ENCODE assay signal across 8 cellular contexts in the genomic region with DNA sequence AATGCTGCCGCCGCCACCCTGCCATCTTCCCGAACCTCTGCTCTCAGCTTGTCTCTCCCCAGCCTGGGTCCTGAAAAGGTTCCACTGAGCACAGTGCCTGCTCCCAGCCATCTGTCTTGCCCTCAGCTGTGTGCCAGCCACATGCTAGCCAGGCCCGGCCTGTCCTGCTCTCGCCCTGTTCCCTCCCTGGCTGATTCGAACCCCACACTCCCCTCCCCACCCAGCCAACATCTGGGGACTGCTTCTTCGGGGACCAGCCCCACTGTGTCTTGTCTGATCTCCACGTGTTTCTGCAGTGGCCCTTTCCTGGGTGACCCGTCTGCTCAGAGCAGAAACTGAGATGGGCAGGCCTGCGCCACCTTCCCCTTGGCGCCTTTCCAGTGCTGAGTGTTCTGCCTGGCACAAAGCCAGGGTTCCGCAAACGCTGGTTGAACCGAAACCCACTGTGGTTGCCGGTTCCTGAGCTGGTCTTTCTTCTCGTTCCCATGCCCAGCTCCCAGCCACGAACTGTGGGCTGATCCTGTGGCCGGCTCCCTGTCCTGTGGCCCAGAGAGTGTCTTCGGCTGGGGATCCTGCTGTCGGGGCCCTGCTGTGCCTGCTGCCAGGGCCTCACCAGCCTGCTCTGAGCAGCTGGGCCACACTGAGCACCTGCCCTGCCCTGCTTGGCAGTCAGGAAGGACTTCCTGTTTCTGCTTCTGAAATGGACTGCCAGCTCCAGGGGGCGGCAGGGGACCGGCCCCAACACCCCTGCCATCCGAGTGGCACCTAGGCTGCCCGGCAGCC.
A peak's percentile ranks its signal among the peaks of the same experiment; 100 is the strongest.
DNase-seq lines count a peak whose midpoint lies in the region; ATAC-seq, FAIRE-seq and TF ChIP-seq lines count a peak whose summit lies in the region.

No MANE protein-coding gene starts in this region.

- POLR2A ChIA-PET in GM12878 (lab: Charles Lee), result interaction anchor here (0.5 to 7.4 kb wide), 13 partner anchors 9 to 196 kb away, joined by 4 to 112 read pairs (median 7); partner anchors contain the start of gene KLF13

- no peaks in the 10 kb centered on the region for H3K27me3 ChIP-seq in GM12878 (replicated peaks in 1 of 2; ENCODE audit: control insufficient read depth in 2 of 2, insufficient read depth in 2 of 2, low read length in 1 of 2)
- H3K27me3 ChIP-seq in lung (ENCODE audit: control insufficient read depth, insufficient read depth), result no peaks in the 10 kb centered on the region

- CTCF ChIA-PET in GM12878 (lab: Yijun Ruan, JAX), result interaction anchor here (0.7 to 7.3 kb wide), 19 partner anchors 8 to 225 kb away, joined by 3 to 66 read pairs (median 7); partner anchors contain the start of gene KLF13

- no peak for TF ChIP-seq RAD21 in GM12878 (IDR thresholded peaks at IDR 0.05; ENCODE audit: insufficient read depth, low read depth, low read length)

- peak in 1 of 2 experiments; percentile 48; a peak in 1 of 4 replicates for TF ChIP-seq EP300 in GM12878 (IDR thresholded peaks at IDR 0.05; ENCODE audit: borderline replicate concordance in 1 of 2, control insufficient read depth in 1 of 2, low read depth in 2 of 2, low read length in 2 of 2)

- no TSS peak for BruUV-seq in GM12878 (replicated peaks; lab: Mats Ljungman, UMichigan)

- H3K27ac ChIP-seq in GM12878 (ENCODE audit: control insufficient read depth, insufficient read depth) (peak overlapping the region; percentile 94), lung (ENCODE audit: low read depth in 1 of 2, low read length in 1 of 2) (peak overlapping the region in 1 of 2 donors; percentile 92)

- 1% methylated on average over 24 of the region's 24 CpGs for WGBS in GM12878 (ENCODE audit: insufficient coverage, insufficient replicate concordance, low lambda C conversion rate, missing lambda C conversion rate)
- 20 to 30% methylated on average over 22 to 24 of the region's 24 CpGs for WGBS in lung, 2 donors

- ATAC-seq in GM18511 (IDR thresholded peaks at IDR 0.05; ENCODE audit: unreplicated experiment) (peak; percentile 32), GM12878 (peak; percentile 59), lung (ENCODE audit: insufficient read depth, low FRiP score) (peak; percentile 53), HG03565 (IDR thresholded peaks at IDR 0.05; ENCODE audit: unreplicated experiment) (no peak)

- H3K9me3 ChIP-seq in GM12878 (replicated peaks; ENCODE audit: control insufficient read depth, insufficient read depth, low read length) (no peaks in the 10 kb centered on the region), lung (ENCODE audit: control insufficient read depth in 2 of 2, insufficient read depth in 1 of 2, low read length in 1 of 2) (no peaks in the 10 kb centered on the region)

- H4K20me1 ChIP-seq in GM12878 (ENCODE audit: control insufficient read depth, insufficient read depth), result no peaks in the 10 kb centered on the region

- peak overlapping the region; percentile 49 for H2AFZ ChIP-seq in GM12878 (ENCODE audit: control insufficient read depth, low read depth, low read length)

- H3K4me3 ChIP-seq in GM12878 (peak overlapping the region; percentile 32; the same call in 1 of the 2 replicates), lung (no peak overlapping the region)

- H3K79me2 ChIP-seq in GM12878 (ENCODE audit: control insufficient read depth, insufficient read depth, low read length), result no peaks in the 10 kb centered on the region

- peaks cover 64% of the 10 kb centered on the region for H3K4me1 ChIP-seq in GM12878 (ENCODE audit: control insufficient read depth, insufficient read depth, low read length)
- H3K4me1 ChIP-seq in lung (ENCODE audit: control insufficient read depth in 2 of 2, insufficient read depth in 2 of 2, low read length in 2 of 2), result peaks cover 0 to 19% of the 10 kb centered on the region in 2 donors

- intact Hi-C loops in GM12878 (cut with micrococcal nuclease; ENCODE audit: unreplicated experiment), result loop anchor here (2.0 to 5.0 kb wide), 3 partner anchors 35 to 173 kb away; no protein-coding TSS in a partner anchor

- H3K36me3 ChIP-seq in GM12878 (ENCODE audit: control insufficient read depth in 2 of 2, insufficient read depth in 2 of 2, low read length in 1 of 2), result no peaks in the 10 kb centered on the region
- H3K36me3 ChIP-seq in lung (ENCODE audit: control insufficient read depth in 2 of 2, insufficient read depth in 2 of 2, low read length in 2 of 2), result no peaks in the 10 kb centered on the region

- peak; percentile 35; the same call in 1 of the 2 replicates for TF ChIP-seq POLR2A in GM12878 (IDR thresholded peaks at IDR 0.05; ENCODE audit: low read depth, low read length)

- SMC1A ChIA-PET in GM12878 (lab: Charles Lee; ENCODE audit: uncharacterized antibody, unreplicated experiment), result interaction anchor here (1.0 to 10.4 kb wide), 19 partner anchors 10 to 224 kb away, joined by 3 to 152 read pairs (median 8); partner anchors contain the start of gene KLF13

- in situ Hi-C loops in GM12878 (cut with MboI), result loop anchor here (5.0 to 10.0 kb wide), 2 partner anchors 61 to 223 kb away; partner anchors contain the start of gene KLF13

- TF ChIP-seq CTCF in GM12878 (IDR thresholded peaks at IDR 0.05 in 2 of 3, conservative IDR thresholded peaks at IDR 0.05 in 1 of 3; ENCODE audit: control insufficient read depth in 2 of 3, extremely low read depth in 1 of 3, insufficient read depth in 1 of 3, low read depth in 3 of 3, low read length in 3 of 3), result 0 out of 6 replicates have a peak, but pooled peaks of 2 of the 3 experiments have one; percentile 8 to 15
- TF ChIP-seq CTCF in lung (IDR thresholded peaks at IDR 0.05; ENCODE audit: control extremely low read depth, extremely low read depth), result no peak

- DNase-seq in M059J (ENCODE audit: low read depth), result peak; percentile 6
- peak; percentile 83 for DNase-seq in UCSD-AML1 (lab: John Stamatoyannopoulos, UW; ENCODE audit: unreplicated experiment)
- DNase-seq in GM12878 (ENCODE audit: low read depth, low spot score), result peak; percentile 88
- DNase-seq in lung (ENCODE audit: low spot score), result peak; percentile 86
- peak; percentile 32 for DNase-seq in stimulated activated CD8-positive, alpha-beta memory T cell treated with anti-CD3 and anti-CD28 coated beads, Interleukin-15, amount 100 ng/mL, for 24 hours (ENCODE audit: low read depth)
- no peak for DNase-seq in RKO (ENCODE audit: low spot score)

- peak overlapping the region; percentile 64 for H3K9ac ChIP-seq in GM12878 (ENCODE audit: control insufficient read depth, insufficient read depth, low read length)

- peak; percentile 49 for FAIRE-seq in GM12878 (lab: Jason Lieb, UNC)

- peak overlapping the region; percentile 73 for H3K4me2 ChIP-seq in GM12878 (ENCODE audit: control insufficient read depth, insufficient read depth)

- RAD21 ChIA-PET in GM12878 (lab: Charles Lee; ENCODE audit: unreplicated experiment), result interaction anchor here (0.7 to 8.8 kb wide), 27 partner anchors 8 to 224 kb away, joined by 3 to 169 read pairs (median 8); partner anchors contain the start of gene KLF13

TF ChIP-seq in GM12878, 131 proteins besides CTCF, POLR2A, EP300 and RAD21 (continues in another document):
- TF ChIP-seq MYB (IDR thresholded peaks at IDR 0.05; ENCODE audit: borderline replicate concordance, low read depth, low read length) (no peak), GABPA (IDR thresholded peaks at IDR 0.05; ENCODE audit: low read depth) (no peak), NFYA (IDR thresholded peaks at IDR 0.05; ENCODE audit: borderline replicate concordance, low read depth, low read length) (no peak), JUNB (IDR thresholded peaks at IDR 0.05) (no peak), ZNF217 (IDR thresholded peaks at IDR 0.05) (0 out of 2 replicates have a peak, but pooled peaks have one; percentile 53), FOS (IDR thresholded peaks at IDR 0.05; ENCODE audit: borderline replicate concordance, extremely low read depth, insufficient read length) (no peak), CBFB (IDR thresholded peaks at IDR 0.05; ENCODE audit: low read depth) (peak; percentile 76; the same call in 1 of the 2 replicates)
- TF ChIP-seq, protein P1, sequence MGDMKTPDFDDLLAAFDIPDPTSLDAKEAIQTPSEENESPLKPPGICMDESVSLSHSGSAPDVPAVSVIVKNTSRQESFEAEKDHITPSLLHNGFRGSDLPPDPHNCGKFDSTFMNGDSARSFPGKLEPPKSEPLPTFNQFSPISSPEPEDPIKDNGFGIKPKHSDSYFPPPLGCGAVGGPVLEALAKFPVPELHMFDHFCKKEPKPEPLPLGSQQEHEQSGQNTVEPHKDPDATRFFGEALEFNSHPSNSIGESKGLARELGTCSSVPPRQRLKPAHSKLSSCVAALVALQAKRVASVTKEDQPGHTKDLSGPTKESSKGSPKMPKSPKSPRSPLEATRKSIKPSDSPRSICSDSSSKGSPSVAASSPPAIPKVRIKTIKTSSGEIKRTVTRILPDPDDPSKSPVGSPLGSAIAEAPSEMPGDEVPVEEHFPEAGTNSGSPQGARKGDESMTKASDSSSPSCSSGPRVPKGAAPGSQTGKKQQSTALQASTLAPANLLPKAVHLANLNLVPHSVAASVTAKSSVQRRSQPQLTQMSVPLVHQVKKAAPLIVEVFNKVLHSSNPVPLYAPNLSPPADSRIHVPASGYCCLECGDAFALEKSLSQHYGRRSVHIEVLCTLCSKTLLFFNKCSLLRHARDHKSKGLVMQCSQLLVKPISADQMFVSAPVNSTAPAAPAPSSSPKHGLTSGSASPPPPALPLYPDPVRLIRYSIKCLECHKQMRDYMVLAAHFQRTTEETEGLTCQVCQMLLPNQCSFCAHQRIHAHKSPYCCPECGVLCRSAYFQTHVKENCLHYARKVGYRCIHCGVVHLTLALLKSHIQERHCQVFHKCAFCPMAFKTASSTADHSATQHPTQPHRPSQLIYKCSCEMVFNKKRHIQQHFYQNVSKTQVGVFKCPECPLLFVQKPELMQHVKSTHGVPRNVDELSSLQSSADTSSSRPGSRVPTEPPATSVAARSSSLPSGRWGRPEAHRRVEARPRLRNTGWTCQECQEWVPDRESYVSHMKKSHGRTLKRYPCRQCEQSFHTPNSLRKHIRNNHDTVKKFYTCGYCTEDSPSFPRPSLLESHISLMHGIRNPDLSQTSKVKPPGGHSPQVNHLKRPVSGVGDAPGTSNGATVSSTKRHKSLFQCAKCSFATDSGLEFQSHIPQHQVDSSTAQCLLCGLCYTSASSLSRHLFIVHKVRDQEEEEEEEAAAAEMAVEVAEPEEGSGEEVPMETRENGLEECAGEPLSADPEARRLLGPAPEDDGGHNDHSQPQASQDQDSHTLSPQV (IDR thresholded peaks at IDR 0.05), result peak; percentile 80; the same call in 1 of the 2 replicates
